8 cellular contexts compared by ENCODE assay signal in genomic region chr15:84750583-84751092, GRCh38. TPM values are rescaled to one million over a fixed set of nuclear protein-coding genes. Genes with fewer than 3 reads are reported as not detected.
DNase-seq lines count a peak whose midpoint lies in the region; ATAC-seq and TF ChIP-seq lines count a peak whose summit lies in the region.

No MANE protein-coding gene starts in this region.

- H3K27me3 ChIP-seq in A673 (replicated peaks; ENCODE audit: insufficient read depth, low read depth, low read length, poor library complexity) (no peaks in the 10 kb centered on the region), MM.1S (replicated peaks; ENCODE audit: insufficient read depth, low read length) (no peaks in the 10 kb centered on the region), colonic mucosa (no peaks in the 10 kb centered on the region), gastrocnemius medialis (no peaks in the 10 kb centered on the region), esophagus squamous epithelium (no peaks in the 10 kb centered on the region)

- H3K4me1 ChIP-seq in A673 (ENCODE audit: insufficient read depth, low read length, poor library complexity, severe bottlenecking) (peaks cover 23% of the 10 kb centered on the region), MM.1S (ENCODE audit: low read length) (0 out of 2 replicates have a peak, but pooled peaks cover 10% of the 10 kb centered on the region), colonic mucosa (peaks cover 31% of the 10 kb centered on the region), gastrocnemius medialis (peaks cover 71 to 74% of the 10 kb centered on the region in 2 donors), esophagus squamous epithelium (peaks cover 23 to 74% (median 27%) of the 10 kb centered on the region in 3 donors)

- no peaks in the 10 kb centered on the region for H3K9me3 ChIP-seq in A673 (ENCODE audit: low read depth, low read length, poor library complexity, severe bottlenecking)
- no peaks in the 10 kb centered on the region for H3K9me3 ChIP-seq in MM.1S (replicated peaks; ENCODE audit: insufficient read depth, low read length)
- H3K9me3 ChIP-seq in colonic mucosa = no peaks in the 10 kb centered on the region
- H3K9me3 ChIP-seq in gastrocnemius medialis = no peaks in the 10 kb centered on the region
- no peaks in the 10 kb centered on the region for H3K9me3 ChIP-seq in esophagus squamous epithelium

- peak overlapping the region; percentile 84 for H3K4me2 ChIP-seq in MM.1S (ENCODE audit: low read depth, low read length)

- DNase-seq in A673 (ENCODE audit: low spot score) (no peak), MM.1S (no peak), colonic mucosa (no peak), gastrocnemius medialis (no peak), NCI-H1930 (lab: John Stamatoyannopoulos, UW) (no peak), esophagus squamous epithelium (lab: John Stamatoyannopoulos, UW) (no peak)
- no peak for DNase-seq in stimulated activated CD4-positive, alpha-beta T cell treated with anti-CD3 and anti-CD28 coated beads, Interleukin-12 subunit alpha, Interleukin-12 subunit beta, amount 100 ng/mL, for 4 hours

- BruUV-seq in A673 (replicated peaks; lab: Mats Ljungman, UMichigan) = no TSS peak

- no peaks in the 10 kb centered on the region for H3K9me2 ChIP-seq in MM.1S (replicated peaks; ENCODE audit: insufficient read depth, low read length)

- intact Hi-C loops in A673 (cut with micrococcal nuclease; ENCODE audit: unreplicated experiment) (no loop called here), colonic mucosa (cut with DNase I) (no loop called here), gastrocnemius medialis (cut with DNase I; ENCODE audit: low total_unique reads) (no loop called here), esophagus squamous epithelium (cut with DNase I) (no loop called here)

- peaks cover 17% of the 10 kb centered on the region; the same call in 1 of the 2 replicates for H4K20me1 ChIP-seq in MM.1S (ENCODE audit: insufficient read depth, low read length)

- H2AFZ ChIP-seq in MM.1S (ENCODE audit: low read length) = no peak overlapping the region

- TF ChIP-seq POLR2A in gastrocnemius medialis (IDR thresholded peaks at IDR 0.05) (no peak), esophagus squamous epithelium (IDR thresholded peaks at IDR 0.05) (no peak)

- ATAC-seq in GM19395 (IDR thresholded peaks at IDR 0.05; ENCODE audit: unreplicated experiment) = peak; percentile 55
- no peak for ATAC-seq in gastrocnemius medialis

- peaks cover 77% of the 10 kb centered on the region for H3K79me2 ChIP-seq in MM.1S (ENCODE audit: low read length)

- H3K9ac ChIP-seq in MM.1S (ENCODE audit: low read length) (no peak overlapping the region; the same call in 1 of the 2 replicates), colonic mucosa (ENCODE audit: low read depth in 2 of 2, low read length in 2 of 2) (peak overlapping the region; percentile 16 to 54)

- H3F3A ChIP-seq in MM.1S (ENCODE audit: insufficient read depth, low read length) = peaks cover 11% of the 10 kb centered on the region; the same call in 1 of the 2 replicates

- 26 to 36% methylated on average over 2 of the region's 2 CpGs for WGBS in esophagus squamous epithelium, 2 donors

- POLR2A ChIA-PET in A673 (lab: Charles Lee; ENCODE audit: low non-redundant PET) = no interaction called here

- H3K27ac ChIP-seq in A673 (ENCODE audit: low read depth, low read length, poor library complexity, severe bottlenecking) (peak overlapping the region; percentile 13), MM.1S (ENCODE audit: low read length) (no peak overlapping the region), colonic mucosa (no peak overlapping the region), gastrocnemius medialis (peak overlapping the region; percentile 95 to 100 (median 99)), esophagus squamous epithelium (no peak overlapping the region)

- CTCF ChIA-PET in A673 (lab: Charles Lee) = no interaction called here

- H3K36me3 ChIP-seq in A673 (ENCODE audit: insufficient read depth, low read length, poor library complexity, severe bottlenecking) = no peaks in the 10 kb centered on the region
- H3K36me3 ChIP-seq in MM.1S (replicated peaks; ENCODE audit: insufficient read depth, low read length) = no peaks in the 10 kb centered on the region; the same call in 1 of the 2 replicates
- no peaks in the 10 kb centered on the region for H3K36me3 ChIP-seq in colonic mucosa
- H3K36me3 ChIP-seq in gastrocnemius medialis = no peaks in the 10 kb centered on the region
- H3K36me3 ChIP-seq in esophagus squamous epithelium = no peaks in the 10 kb centered on the region

- H3K4me3 ChIP-seq in A673 (ENCODE audit: low read depth, low read length, poor library complexity, severe bottlenecking) (no peak overlapping the region), MM.1S (ENCODE audit: low read length) (peak overlapping the region; percentile 96; the same call in 1 of the 2 replicates), colonic mucosa (peak overlapping the region; percentile 84), gastrocnemius medialis (peak overlapping the region in 3 of 4 donors; percentile 82 to 96 (median 83)), esophagus squamous epithelium (peak overlapping the region in 2 of 4 donors; percentile 88 to 94)

- in situ Hi-C loops in gastrocnemius medialis (cut with MboI; ENCODE audit: low sequenced_read_pairs in 4 of 4) = loop anchor here in 1 of 4 donors (10.0 kb wide), 1 partner anchor 64 kb away; the partner anchor contains the start of gene ALPK3

- TF ChIP-seq CTCF in A673 (conservative IDR thresholded peaks at IDR 0.05; ENCODE audit: low read depth, low read length) = no peak
- no peak for TF ChIP-seq CTCF in MM.1S (IDR thresholded peaks at IDR 0.05; ENCODE audit: low read length)
- TF ChIP-seq CTCF in colonic mucosa (IDR thresholded peaks at IDR 0.05) = no peak
- no peak for TF ChIP-seq CTCF in gastrocnemius medialis (IDR thresholded peaks at IDR 0.05 in 4 of 5, conservative IDR thresholded peaks at IDR 0.05 in 1 of 5)
- TF ChIP-seq CTCF in esophagus squamous epithelium (IDR thresholded peaks at IDR 0.05) = no peak

RNA-seq across cellular contexts. Expression of gene ZNF592, which starts 2.2 kb away (rescaled TPM):
- total RNA-seq in A673 (2021) (32.9 and 37.2 TPM in 2 replicates), colonic mucosa (10 to 100 TPM; 25.9 to 27.0 TPM), gastrocnemius medialis (10 to 100 TPM; 30.0 to 49.2 (median 33.8) TPM), esophagus squamous epithelium (10 to 100 TPM in 3 of 4 donors, 1 to 10 TPM in 1; 8.0 to 12.2 (median 10.3) TPM)

RNA-seq across cellular contexts. Expression of gene SEC11A, which starts 34.7 kb away (rescaled TPM):
- total RNA-seq in A673 (2021) (104 and 106 TPM in 2 replicates), colonic mucosa (100 to 1,000 TPM; 146 to 154 TPM), gastrocnemius medialis (100 to 1,000 TPM in 3 of 4 donors, 10 to 100 TPM in 1; 90.2 to 127 (median 118) TPM), esophagus squamous epithelium (100 to 1,000 TPM in 1 of 4 donors, 10 to 100 TPM in 3; 54.1 to 103 (median 72.8) TPM)

Comparison
In these comparisons a context has a peak if more than half of its experiments do, and no peak if none do; other contexts are left out.
1. H3K27ac ChIP-seq: peak in A673 (single experiment) and gastrocnemius medialis (4 of 4); none in MM.1S (single experiment), colonic mucosa (single experiment) and esophagus squamous epithelium (0 of 4).